ENCODE assay signal across 8 cellular contexts in genomic region chr6:28922841-28923317, GRCh38. TPM values are rescaled to one million over a fixed set of nuclear protein-coding genes. Genes with fewer than 3 reads are reported as not detected.
DNase-seq lines count a peak whose midpoint lies in the region; ATAC-seq and TF ChIP-seq lines count a peak whose summit lies in the region.

No MANE protein-coding gene starts in this region.

- H3K4me3 ChIP-seq in subcutaneous abdominal adipose tissue (ENCODE audit: low read depth in 1 of 5, low read length in 5 of 5): peak overlapping the region; percentile 95 to 100 (median 98)

- POLR2A ChIA-PET in WTC11 (lab: Charles Lee): interaction anchor here (0.6 to 1.9 kb wide), 5 partner anchors 18 to 180 kb away, joined by 3 to 14 read pairs (median 4); no protein-coding TSS in a partner anchor

- DNase-seq in DMS 273 (lab: John Stamatoyannopoulos, UW; ENCODE audit: unreplicated experiment): peak; percentile 85
- DNase-seq in DMS 273 treated with DMSO at 0.1 percent for 48 hours (lab: John Stamatoyannopoulos, UW): no peak
- peak; percentile 44 for DNase-seq in HCEC 1CT
- peak; percentile 38 for DNase-seq in MV-4-11 (lab: John Stamatoyannopoulos, UW)
- DNase-seq in WTC11 (ENCODE audit: low spot score): no peak
- DNase-seq in effector CD4-positive, alpha-beta T cell: peak; percentile 13
- DNase-seq in memory B cell (ENCODE audit: low spot score in 2 of 2): no peak

- no peaks in the 10 kb centered on the region for H3K27me3 ChIP-seq in subcutaneous abdominal adipose tissue (ENCODE audit: control insufficient read depth in 5 of 5, insufficient read depth in 4 of 5, low read length in 5 of 5)

- peaks cover 20% of the 10 kb centered on the region for H3K4me1 Mint-ChIP-seq in WTC11
- peaks cover 20% of the 10 kb centered on the region for H3K4me1 Mint-ChIP-seq in memory B cell

- H3K27ac Mint-ChIP-seq in WTC11 (peak overlapping the region; percentile 88), memory B cell (peak overlapping the region; percentile 90)

- peak overlapping the region; percentile 77 to 98 (median 88) for H3K9ac ChIP-seq in subcutaneous abdominal adipose tissue (ENCODE audit: low read length in 5 of 5)

- H3K9me3 ChIP-seq in subcutaneous abdominal adipose tissue (ENCODE audit: control insufficient read depth in 5 of 5, low read length in 5 of 5): no peaks in the 10 kb centered on the region

- H3K4me1 ChIP-seq in subcutaneous abdominal adipose tissue (ENCODE audit: control insufficient read depth in 5 of 5, insufficient read depth in 5 of 5, low read length in 5 of 5): peaks cover 3 to 36% (median 23%) of the 10 kb centered on the region in 5 donors

- H3K9me3 Mint-ChIP-seq in WTC11: no peaks in the 10 kb centered on the region
- H3K9me3 Mint-ChIP-seq in memory B cell: no peaks in the 10 kb centered on the region

- no peak for TF ChIP-seq CTCF in WTC11 (IDR thresholded peaks at IDR 0.05)

- H3K27ac ChIP-seq in subcutaneous abdominal adipose tissue (ENCODE audit: low read depth, low read length): peak overlapping the region; percentile 88

- peak overlapping the region; percentile 82 for H3K4me3 Mint-ChIP-seq in WTC11
- H3K4me3 Mint-ChIP-seq in memory B cell: peak overlapping the region; percentile 92

- peaks cover 12 to 33% (median 28%) of the 10 kb centered on the region in 5 donors for H3K36me3 ChIP-seq in subcutaneous abdominal adipose tissue (ENCODE audit: control insufficient read depth in 5 of 5, insufficient read depth in 5 of 5, low read length in 5 of 5)

- H3K36me3 Mint-ChIP-seq in WTC11: peaks cover 45% of the 10 kb centered on the region
- peaks cover 21% of the 10 kb centered on the region for H3K36me3 Mint-ChIP-seq in memory B cell

- no peaks in the 10 kb centered on the region for H3K27me3 Mint-ChIP-seq in WTC11 (ENCODE audit: low read depth)
- H3K27me3 Mint-ChIP-seq in memory B cell: no peaks in the 10 kb centered on the region

- peak; percentile 5 for ATAC-seq in WTC11
- peak; percentile 33 for ATAC-seq in memory B cell (ENCODE audit: low read depth)

- CTCF ChIA-PET in WTC11 (lab: Charles Lee): interaction anchor here (1.1 to 1.8 kb wide), 3 partner anchors 27 to 93 kb away, joined by 4 to 12 read pairs (median 10); no protein-coding TSS in a partner anchor

TF ChIP-seq in WTC11, 78 proteins besides CTCF, POLR2A, EP300 and RAD21 (continues in another document):
- TF ChIP-seq, protein P1, sequence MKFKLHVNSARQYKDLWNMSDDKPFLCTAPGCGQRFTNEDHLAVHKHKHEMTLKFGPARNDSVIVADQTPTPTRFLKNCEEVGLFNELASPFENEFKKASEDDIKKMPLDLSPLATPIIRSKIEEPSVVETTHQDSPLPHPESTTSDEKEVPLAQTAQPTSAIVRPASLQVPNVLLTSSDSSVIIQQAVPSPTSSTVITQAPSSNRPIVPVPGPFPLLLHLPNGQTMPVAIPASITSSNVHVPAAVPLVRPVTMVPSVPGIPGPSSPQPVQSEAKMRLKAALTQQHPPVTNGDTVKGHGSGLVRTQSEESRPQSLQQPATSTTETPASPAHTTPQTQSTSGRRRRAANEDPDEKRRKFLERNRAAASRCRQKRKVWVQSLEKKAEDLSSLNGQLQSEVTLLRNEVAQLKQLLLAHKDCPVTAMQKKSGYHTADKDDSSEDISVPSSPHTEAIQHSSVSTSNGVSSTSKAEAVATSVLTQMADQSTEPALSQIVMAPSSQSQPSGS (CRISPR knock-in tag; IDR thresholded peaks at IDR 0.05; ENCODE audit: borderline replicate concordance, low read depth): no peak
- TF ChIP-seq TEAD1 (CRISPR knock-in tag; IDR thresholded peaks at IDR 0.05) (0 out of 2 replicates have a peak, but pooled peaks have one; percentile 16), NFE2L1 (CRISPR knock-in tag; IDR thresholded peaks at IDR 0.05) (no peak), STAT6 (CRISPR knock-in tag; conservative IDR thresholded peaks at IDR 0.05; ENCODE audit: low read depth) (no peak), ZBTB21 (CRISPR knock-in tag; IDR thresholded peaks at IDR 0.05; ENCODE audit: borderline replicate concordance) (no peak), CBFB (CRISPR knock-in tag; IDR thresholded peaks at IDR 0.05; ENCODE audit: low read depth) (no peak), GTF2I (CRISPR knock-in tag; conservative IDR thresholded peaks at IDR 0.05) (no peak), FOXP4 (CRISPR knock-in tag; IDR thresholded peaks at IDR 0.05) (no peak)
- TF ChIP-seq, protein P2, sequence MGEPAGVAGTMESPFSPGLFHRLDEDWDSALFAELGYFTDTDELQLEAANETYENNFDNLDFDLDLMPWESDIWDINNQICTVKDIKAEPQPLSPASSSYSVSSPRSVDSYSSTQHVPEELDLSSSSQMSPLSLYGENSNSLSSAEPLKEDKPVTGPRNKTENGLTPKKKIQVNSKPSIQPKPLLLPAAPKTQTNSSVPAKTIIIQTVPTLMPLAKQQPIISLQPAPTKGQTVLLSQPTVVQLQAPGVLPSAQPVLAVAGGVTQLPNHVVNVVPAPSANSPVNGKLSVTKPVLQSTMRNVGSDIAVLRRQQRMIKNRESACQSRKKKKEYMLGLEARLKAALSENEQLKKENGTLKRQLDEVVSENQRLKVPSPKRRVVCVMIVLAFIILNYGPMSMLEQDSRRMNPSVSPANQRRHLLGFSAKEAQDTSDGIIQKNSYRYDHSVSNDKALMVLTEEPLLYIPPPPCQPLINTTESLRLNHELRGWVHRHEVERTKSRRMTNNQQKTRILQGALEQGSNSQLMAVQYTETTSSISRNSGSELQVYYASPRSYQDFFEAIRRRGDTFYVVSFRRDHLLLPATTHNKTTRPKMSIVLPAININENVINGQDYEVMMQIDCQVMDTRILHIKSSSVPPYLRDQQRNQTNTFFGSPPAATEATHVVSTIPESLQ (CRISPR knock-in tag; IDR thresholded peaks at IDR 0.05): no peak
- TF ChIP-seq, protein P3, sequence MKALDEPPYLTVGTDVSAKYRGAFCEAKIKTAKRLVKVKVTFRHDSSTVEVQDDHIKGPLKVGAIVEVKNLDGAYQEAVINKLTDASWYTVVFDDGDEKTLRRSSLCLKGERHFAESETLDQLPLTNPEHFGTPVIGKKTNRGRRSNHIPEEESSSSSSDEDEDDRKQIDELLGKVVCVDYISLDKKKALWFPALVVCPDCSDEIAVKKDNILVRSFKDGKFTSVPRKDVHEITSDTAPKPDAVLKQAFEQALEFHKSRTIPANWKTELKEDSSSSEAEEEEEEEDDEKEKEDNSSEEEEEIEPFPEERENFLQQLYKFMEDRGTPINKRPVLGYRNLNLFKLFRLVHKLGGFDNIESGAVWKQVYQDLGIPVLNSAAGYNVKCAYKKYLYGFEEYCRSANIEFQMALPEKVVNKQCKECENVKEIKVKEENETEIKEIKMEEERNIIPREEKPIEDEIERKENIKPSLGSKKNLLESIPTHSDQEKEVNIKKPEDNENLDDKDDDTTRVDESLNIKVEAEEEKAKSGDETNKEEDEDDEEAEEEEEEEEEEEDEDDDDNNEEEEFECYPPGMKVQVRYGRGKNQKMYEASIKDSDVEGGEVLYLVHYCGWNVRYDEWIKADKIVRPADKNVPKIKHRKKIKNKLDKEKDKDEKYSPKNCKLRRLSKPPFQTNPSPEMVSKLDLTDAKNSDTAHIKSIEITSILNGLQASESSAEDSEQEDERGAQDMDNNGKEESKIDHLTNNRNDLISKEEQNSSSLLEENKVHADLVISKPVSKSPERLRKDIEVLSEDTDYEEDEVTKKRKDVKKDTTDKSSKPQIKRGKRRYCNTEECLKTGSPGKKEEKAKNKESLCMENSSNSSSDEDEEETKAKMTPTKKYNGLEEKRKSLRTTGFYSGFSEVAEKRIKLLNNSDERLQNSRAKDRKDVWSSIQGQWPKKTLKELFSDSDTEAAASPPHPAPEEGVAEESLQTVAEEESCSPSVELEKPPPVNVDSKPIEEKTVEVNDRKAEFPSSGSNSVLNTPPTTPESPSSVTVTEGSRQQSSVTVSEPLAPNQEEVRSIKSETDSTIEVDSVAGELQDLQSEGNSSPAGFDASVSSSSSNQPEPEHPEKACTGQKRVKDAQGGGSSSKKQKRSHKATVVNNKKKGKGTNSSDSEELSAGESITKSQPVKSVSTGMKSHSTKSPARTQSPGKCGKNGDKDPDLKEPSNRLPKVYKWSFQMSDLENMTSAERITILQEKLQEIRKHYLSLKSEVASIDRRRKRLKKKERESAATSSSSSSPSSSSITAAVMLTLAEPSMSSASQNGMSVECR (CRISPR knock-in tag; IDR thresholded peaks at IDR 0.05; ENCODE audit: borderline replicate concordance): 0 out of 2 replicates have a peak, but pooled peaks have one; percentile 78

RNA-seq across cellular contexts. Expression of gene TRIM27, which starts 0.9 kb away (rescaled TPM):
- 65.8 to 79.8 TPM (median 68.3 TPM) in 3 replicates for total RNA-seq in WTC11 (2021)

Comparison
In these comparisons a context has a peak if more than half of its experiments do, and no peak if none do; other contexts are left out.
1. DNase-seq: peak in DMS 273 (single experiment), HCEC 1CT (single experiment), MV-4-11 (single experiment) and effector CD4-positive, alpha-beta T cell (single experiment); none in DMS 273 treated with DMSO at 0.1 percent for 48 hours (single experiment), WTC11 (single experiment) and memory B cell (0 of 2).